ENCODE assay signal across 9 cellular contexts in genomic region chr10:110503528-110504110, GRCh38. TPM values are rescaled to one million over a fixed set of nuclear protein-coding genes. Genes with fewer than 3 reads are reported as not detected.
DNase-seq lines count a peak whose midpoint lies in the region; ATAC-seq and TF ChIP-seq lines count a peak whose summit lies in the region.
"Had no signal": no experiment of that assay in that cellular context is flagged by ENCODE, and none has a peak within 500 bp of the region (broad histone marks: within the 10 kb centered on the region; RNA-seq: fewer than 3 reads in every experiment).

No MANE protein-coding gene starts in this region.

- CTCF ChIA-PET in activated naive CD4-positive, alpha-beta T cell treated with anti-CD3 and anti-CD28 coated beads for 36 hours (lab: Charles Lee), result interaction anchor here (0.8 to 5.1 kb wide), 12 partner anchors 9 to 198 kb away, joined by 3 to 47 read pairs (median 4); partner anchors contain the start of gene SMNDC1
- CTCF ChIA-PET in activated B cell treated with CpG ODN at 0.5 μM for 24 hours (lab: Charles Lee), result interaction anchor here (0.9 to 4.7 kb wide), 10 partner anchors 31 to 193 kb away, joined by 3 to 25 read pairs (median 4); no protein-coding TSS in a partner anchor

- H3K4me1 Mint-ChIP-seq in activated naive CD4-positive, alpha-beta T cell treated with anti-CD3 and anti-CD28 coated beads for 36 hours (ENCODE audit: low read depth), result peaks cover 79% of the 10 kb centered on the region
- peaks cover 79% of the 10 kb centered on the region for H3K4me1 Mint-ChIP-seq in activated B cell treated with CpG ODN at 0.5 μM for 24 hours

- peak overlapping the region; percentile 48 for H3K27ac ChIP-seq in suprapubic skin

- no peak for TF ChIP-seq EP300 in suprapubic skin (IDR thresholded peaks at IDR 0.05)

- POLR2A ChIA-PET in activated B cell treated with CpG ODN at 0.5 μM for 24 hours (lab: Charles Lee), result interaction anchor here (0.6 to 9.7 kb wide), 19 partner anchors 9 to 496 kb away, joined by 3 to 231 read pairs (median 4); partner anchors contain the start of genes ADD3 and SMNDC1

- peak overlapping the region; percentile 97 for H3K4me3 Mint-ChIP-seq in activated naive CD4-positive, alpha-beta T cell treated with anti-CD3 and anti-CD28 coated beads for 36 hours
- peak overlapping the region; percentile 72 for H3K4me3 Mint-ChIP-seq in activated B cell treated with CpG ODN at 0.5 μM for 24 hours

- ATAC-seq in activated B cell treated with CpG ODN at 0.5 μM for 24 hours (ENCODE audit: low read depth) (no peak), GM21381 (IDR thresholded peaks at IDR 0.05; ENCODE audit: unreplicated experiment) (no peak), GM21447 (IDR thresholded peaks at IDR 0.05; ENCODE audit: unreplicated experiment) (no peak)

- peak overlapping the region; percentile 85 for H3K27ac Mint-ChIP-seq in activated naive CD4-positive, alpha-beta T cell treated with anti-CD3 and anti-CD28 coated beads for 36 hours
- peak overlapping the region; percentile 90 for H3K27ac Mint-ChIP-seq in activated B cell treated with CpG ODN at 0.5 μM for 24 hours

- H3K27me3 ChIP-seq in suprapubic skin (no peaks in the 10 kb centered on the region), MG63 (no peaks in the 10 kb centered on the region)

- H3K9me3 Mint-ChIP-seq in activated naive CD4-positive, alpha-beta T cell treated with anti-CD3 and anti-CD28 coated beads for 36 hours, result no peaks in the 10 kb centered on the region
- no peaks in the 10 kb centered on the region for H3K9me3 Mint-ChIP-seq in activated B cell treated with CpG ODN at 0.5 μM for 24 hours

- H3K9me3 ChIP-seq in suprapubic skin, result no peaks in the 10 kb centered on the region
- H3K9me3 ChIP-seq in MG63, result no peaks in the 10 kb centered on the region
- H3K9me3 ChIP-seq: thoracic aorta had no signal

- H3K27me3 Mint-ChIP-seq in activated naive CD4-positive, alpha-beta T cell treated with anti-CD3 and anti-CD28 coated beads for 36 hours (ENCODE audit: low read depth), result no peaks in the 10 kb centered on the region
- no peaks in the 10 kb centered on the region for H3K27me3 Mint-ChIP-seq in activated B cell treated with CpG ODN at 0.5 μM for 24 hours

- H3K36me3 Mint-ChIP-seq in activated naive CD4-positive, alpha-beta T cell treated with anti-CD3 and anti-CD28 coated beads for 36 hours (ENCODE audit: low read depth), result peaks cover 91% of the 10 kb centered on the region
- peaks cover 64% of the 10 kb centered on the region for H3K36me3 Mint-ChIP-seq in activated B cell treated with CpG ODN at 0.5 μM for 24 hours (ENCODE audit: low read depth)

- peaks cover 75% of the 10 kb centered on the region for H3K4me1 ChIP-seq in suprapubic skin

- no peaks in the 10 kb centered on the region for H3K36me3 ChIP-seq in suprapubic skin
- peaks cover 19% of the 10 kb centered on the region for H3K36me3 ChIP-seq in MG63
- H3K36me3 ChIP-seq: thoracic aorta had no signal

- intact Hi-C loops in activated naive CD4-positive, alpha-beta T cell treated with anti-CD3 and anti-CD28 coated beads for 36 hours (cut with micrococcal nuclease), result loop anchor here (1.0 to 5.0 kb wide), 12 partner anchors 9 to 496 kb away; partner anchors contain the start of gene ADD3
- intact Hi-C loops in activated B cell treated with CpG ODN at 0.5 μM for 24 hours (cut with micrococcal nuclease), result loop anchor here (1.0 to 5.0 kb wide), 8 partner anchors 33 to 581 kb away; partner anchors contain the start of genes MXI1, SMC3 and XPNPEP1

- H3K4me3 ChIP-seq in suprapubic skin, result no peak overlapping the region
- no peak overlapping the region for H3K4me3 ChIP-seq in MG63
- H3K4me3 ChIP-seq: thoracic aorta had no signal

- no peak for TF ChIP-seq POLR2A in suprapubic skin (IDR thresholded peaks at IDR 0.05)

- no peak for DNase-seq in activated naive CD4-positive, alpha-beta T cell treated with anti-CD3 and anti-CD28 coated beads for 36 hours
- DNase-seq in activated naive CD4-positive, alpha-beta T cell treated with Interleukin-2 at 50 U/mL for 16 hours, result no peak
- DNase-seq in activated B cell treated with CpG ODN at 0.5 μM for 24 hours (no peak), hepatic stellate cell (ENCODE audit: low spot score) (peak; percentile 56), suprapubic skin (ENCODE audit: low spot score in 2 of 2) (no peak), MG63 (no peak)

- WGBS in suprapubic skin, result 22% methylated on average over 4 of the region's 4 CpGs

- TF ChIP-seq CTCF in activated B cell treated with CpG ODN at 0.5 μM for 24 hours (IDR thresholded peaks at IDR 0.05) (no peak), suprapubic skin (IDR thresholded peaks at IDR 0.05) (no peak)

RNA-seq across cellular contexts. Expression of gene DUSP5, which starts 5.9 kb away (rescaled TPM):
- total RNA-seq in activated naive CD4-positive, alpha-beta T cell treated with anti-CD3 and anti-CD28 coated beads for 36 hours, result 10 to 100 TPM; 51.0 to 53.5 TPM
- 26.1 and 28.6 TPM in 2 replicates for total RNA-seq in activated B cell treated with CpG ODN at 0.5 μM for 24 hours
- total RNA-seq in suprapubic skin, result 10 to 100 TPM in 3 of 4 donors, 1 to 10 TPM in 1; 9.3 to 60.8 (median 31.0) TPM
- 0.59 TPM in 1 of 2 replicates, not detected in the other for total RNA-seq in MG63 (2014; rRNA removed; shearing (Covaris generic); ENCODE audit: low replicate concordance)
